In the genomic region with DNA sequence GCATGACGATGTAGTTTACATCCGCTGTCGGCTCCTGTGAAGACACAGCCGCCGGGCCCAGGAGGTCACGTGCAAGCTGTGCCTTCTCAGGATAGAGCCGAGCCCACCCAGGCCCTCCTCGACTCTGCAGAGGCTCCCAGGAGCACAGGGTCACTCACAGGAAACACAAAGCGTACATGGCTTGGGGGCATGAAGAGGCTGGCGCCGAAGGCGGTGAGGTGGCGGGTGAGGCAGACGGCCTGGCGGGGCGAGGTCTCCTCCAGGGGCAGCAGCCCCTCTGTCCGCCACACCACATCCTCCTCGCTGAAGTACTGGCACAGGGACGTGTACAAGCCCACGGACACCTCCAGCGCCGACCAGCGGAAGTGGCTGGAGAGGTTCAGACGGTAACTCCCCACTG, we compare ENCODE assay signal across 2 cellular contexts. TPM values are rescaled to one million over a fixed set of nuclear protein-coding genes. Genes with fewer than 3 reads are reported as not detected.
"Had no signal": no experiment of that assay in that cellular context is flagged by ENCODE, and none has a peak within 500 bp of the region (broad histone marks: within the 10 kb centered on the region; RNA-seq: fewer than 3 reads in every experiment).

No MANE protein-coding gene starts in this region.

RNA-seq across cellular contexts. Expression of a gene that starts 2.7 kb away (rescaled TPM):
- total RNA-seq: body of pancreas, dermis blood vessel endothelial cell had no signal
